ENCODE assay signal across 9 cellular contexts in genomic region chr19:31350693-31351211, GRCh38. TPM values are rescaled to one million over a fixed set of nuclear protein-coding genes. Genes with fewer than 3 reads are reported as not detected.
DNase-seq lines count a peak whose midpoint lies in the region; ATAC-seq and TF ChIP-seq lines count a peak whose summit lies in the region.
"Had no signal": no experiment of that assay in that cellular context is flagged by ENCODE, and none has a peak within 500 bp of the region (broad histone marks: within the 10 kb centered on the region; RNA-seq: fewer than 3 reads in every experiment).

No MANE protein-coding gene starts in this region.

- H3K4me1 ChIP-seq in mesodermal cell (ENCODE audit: control insufficient read depth, insufficient read depth, low read length, poor library complexity, severe bottlenecking) (peaks cover 31% of the 10 kb centered on the region), upper lobe of left lung (peaks cover 12 to 43% (median 32%) of the 10 kb centered on the region in 4 donors)

- ATAC-seq in Right ventricle myocardium inferior (peak; percentile 30), upper lobe of left lung (ENCODE audit: low FRiP score in 2 of 2) (peak in 1 of 2 donors; percentile 64), GM18870 (IDR thresholded peaks at IDR 0.05; ENCODE audit: unreplicated experiment) (no peak)
- ATAC-seq: GM12878 had no signal

- TF ChIP-seq CTCF in WERI-Rb-1 (IDR thresholded peaks at IDR 0.05; ENCODE audit: low read depth, low read length) (no peak), upper lobe of left lung (IDR thresholded peaks at IDR 0.05) (peak in 1 of 6 experiments; percentile 26)

- no peak for TF ChIP-seq EP300 in upper lobe of left lung (IDR thresholded peaks at IDR 0.05)

- intact Hi-C loops in Right ventricle myocardium inferior (cut with DNase I) (loop anchor here (10.0 kb wide), 2 partner anchors 566 to 666 kb away; no protein-coding TSS in a partner anchor), cardiac septum (cut with DNase I) (loop anchor here (10.0 kb wide), 1 partner anchor 666 kb away; no protein-coding TSS in a partner anchor)

- H3K9me3 ChIP-seq in WERI-Rb-1 (ENCODE audit: severe bottlenecking), result no peaks in the 10 kb centered on the region
- H3K9me3 ChIP-seq in mesodermal cell (ENCODE audit: control insufficient read depth, low read length), result no peaks in the 10 kb centered on the region
- no peaks in the 10 kb centered on the region for H3K9me3 ChIP-seq in upper lobe of left lung

- peak; percentile 79 for DNase-seq in Right ventricle myocardium inferior (ENCODE audit: missing footprints)
- no peak for DNase-seq in cardiac septum (ENCODE audit: low spot score)
- DNase-seq in WERI-Rb-1, result peak; percentile 35
- peak; percentile 7 to 20 for DNase-seq in erythroblast (lab: John Stamatoyannopoulos, UW)
- DNase-seq in upper lobe of left lung, result peak; percentile 40 to 93
- DNase-seq in DMS53 treated with DMSO at 0.1 percent for 48 hours (lab: John Stamatoyannopoulos, UW; ENCODE audit: unreplicated experiment), result no peak

- H3K27me3 ChIP-seq in WERI-Rb-1 (ENCODE audit: insufficient read depth, low read depth, severe bottlenecking) (peaks cover 5% of the 10 kb centered on the region), upper lobe of left lung (peaks cover 0 to 50% (median 29%) of the 10 kb centered on the region in 4 donors)

- TF ChIP-seq POLR2A in erythroblast (IDR thresholded peaks at IDR 0.05; ENCODE audit: low read length), result no peak
- TF ChIP-seq POLR2A in upper lobe of left lung (IDR thresholded peaks at IDR 0.05), result no peak

- 0% methylated on average over 50 to 60 of the region's 66 CpGs for WGBS in mesodermal cell (ENCODE audit: insufficient coverage in 2 of 2), 2 experiments
- 0 to 1% methylated on average over 12 to 26 of the region's 66 CpGs for WGBS in upper lobe of left lung, 2 donors

- H3K4me3 ChIP-seq in WERI-Rb-1 (ENCODE audit: low read depth, low read length), result peak overlapping the region; percentile 77
- H3K4me3 ChIP-seq in mesodermal cell (ENCODE audit: extremely low read depth, insufficient read depth, low read length, poor library complexity, severe bottlenecking), result peak overlapping the region; percentile 76
- H3K4me3 ChIP-seq in upper lobe of left lung, result peak overlapping the region; percentile 89 to 99 (median 91)
- H3K4me3 ChIP-seq: GM12878 had no signal

- peak overlapping the region; percentile 72 for H3K27ac ChIP-seq in WERI-Rb-1
- H3K27ac ChIP-seq in mesodermal cell (ENCODE audit: low read depth, low read length, severe bottlenecking), result no peak overlapping the region
- peak overlapping the region; percentile 79 to 91 (median 86) for H3K27ac ChIP-seq in upper lobe of left lung

- no peaks in the 10 kb centered on the region for H3K36me3 ChIP-seq in WERI-Rb-1
- H3K36me3 ChIP-seq in mesodermal cell (ENCODE audit: control insufficient read depth, insufficient read depth, low read length), result no peaks in the 10 kb centered on the region
- no peaks in the 10 kb centered on the region for H3K36me3 ChIP-seq in upper lobe of left lung

RNA-seq across cellular contexts. Expression of gene TSHZ3, which starts 1.5 kb away (rescaled TPM):
- total RNA-seq in Right ventricle myocardium inferior (3.5 TPM), cardiac septum (5.2 TPM), upper lobe of left lung (10 to 100 TPM in 1 of 6 donors, 1 to 10 TPM in 5; 2.9 to 10.1 (median 6.3) TPM)
- 6.4 TPM for polyA plus RNA-seq in mesodermal cell (2013, experiment 1 of 2)
- polyA plus RNA-seq in mesodermal cell (2013, experiment 2 of 2), result 6.7 TPM
- polyA plus RNA-seq: GM12878 had no signal

Comparison
In these comparisons a context has a peak if more than half of its experiments do, and no peak if none do; other contexts are left out.
1. DNase-seq: peak in Right ventricle myocardium inferior (single experiment), WERI-Rb-1 (single experiment), erythroblast (2 of 2) and upper lobe of left lung (2 of 2); none in cardiac septum (single experiment) and DMS53 treated with DMSO at 0.1 percent for 48 hours (single experiment).
2. Peak in every context shown above with its lines, with median percentiles within 50 percentile points of each other: H3K4me3 ChIP-seq.